In the genomic region with DNA sequence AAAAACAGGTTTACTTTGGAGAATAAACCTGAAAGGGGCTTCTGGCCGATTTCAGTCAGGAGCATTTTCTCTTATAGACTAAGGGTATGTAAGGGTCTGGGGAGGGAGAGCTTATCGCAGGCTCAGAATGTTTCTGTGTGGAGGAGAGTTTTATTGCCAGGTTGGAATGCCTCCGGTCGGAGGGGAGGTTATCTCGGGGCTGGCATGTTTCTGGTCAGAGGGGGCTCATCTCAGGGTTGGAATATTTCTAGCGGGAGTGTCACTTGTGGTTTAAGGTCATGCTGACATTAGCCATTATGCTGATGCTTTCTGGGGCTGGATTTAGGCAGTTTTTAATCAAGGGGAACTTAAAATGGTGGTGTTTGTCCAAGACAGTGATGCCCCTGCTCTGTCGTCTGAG, we compare ENCODE assay signal across 20 cellular contexts.
"Had no signal": no experiment of that assay in that cellular context is flagged by ENCODE, and none has a peak within 500 bp of the region (broad histone marks: within the 10 kb centered on the region; RNA-seq: fewer than 3 reads in every experiment).

No MANE protein-coding gene starts in this region.

- H3K27me3 ChIP-seq: body of pancreas, tibial nerve, vagina had no signal

- H3K9me3 ChIP-seq: body of pancreas, esophagus muscularis mucosa, pancreas, tibial nerve, vagina had no signal

- H3K4me1 Mint-ChIP-seq: activated CD4-positive, alpha-beta T cell treated with anti-CD3 and anti-CD28 coated beads, Interleukin-2, amount 10 ng/mL, durations not matched to agents 24 days and 14 days; stimulated activated naive B cell treated with anti-CD40 and anti-IgM and Interleukin-4, amounts not matched to agents 10 μg/mL and 1 μg/mL and 100 μg/mL, for 72 hours; T-helper 17 cell; WTC11 had no signal

- DNase-seq: activated CD4-positive, alpha-beta T cell treated with anti-CD3 and anti-CD28 coated beads, Interleukin-2, amount 10 ng/mL, durations not matched to agents 24 days and 14 days; activated CD8-positive, alpha-beta memory T cell treated with anti-CD3 and anti-CD28 coated beads, Interleukin-2, amount 50 U/mL, for 4 hours; activated CD8-positive, alpha-beta T cell treated with anti-CD3 and anti-CD28 coated beads, Interleukin-2, amount 10 ng/mL, durations not matched to agents 7 days and 5 days; activated gamma-delta T cell; activated T-cell treated with anti-CD3 and anti-CD28 coated beads, Interleukin-2, amount 50 U/mL, for 72 hours; amygdala; body of pancreas; cortex of kidney; effector CD4-positive, alpha-beta T cell; hypothalamus; kidney glomerular epithelial cell; pancreas; stimulated activated CD4-positive, alpha-beta T cell treated with anti-CD3 and anti-CD28 coated beads, Interleukin-2, amount 100 ng/mL, for 48 hours; stimulated activated naive B cell treated with anti-CD40 and anti-IgM and Interleukin-4, amounts not matched to agents 10 μg/mL and 1 μg/mL and 100 μg/mL, for 72 hours; T-helper 17 cell had no signal

- H3K27ac Mint-ChIP-seq: activated CD4-positive, alpha-beta T cell treated with anti-CD3 and anti-CD28 coated beads, Interleukin-2, amount 10 ng/mL, durations not matched to agents 24 days and 14 days; activated CD8-positive, alpha-beta T cell treated with anti-CD3 and anti-CD28 coated beads, Interleukin-2, amount 10 ng/mL, durations not matched to agents 7 days and 5 days; activated naive CD8-positive, alpha-beta T cell; activated T-cell treated with anti-CD3 and anti-CD28 coated beads, Interleukin-2, amount 50 U/mL, for 72 hours; stimulated activated naive B cell treated with anti-CD40 and anti-IgM and Interleukin-4, amounts not matched to agents 10 μg/mL and 1 μg/mL and 100 μg/mL, for 72 hours; T-helper 17 cell; WTC11 had no signal

- H3K27ac ChIP-seq: body of pancreas, esophagus muscularis mucosa, pancreas, tibial nerve, vagina had no signal

- H3K4me3 ChIP-seq: body of pancreas, esophagus muscularis mucosa, pancreas, tibial nerve, vagina had no signal

- H3K4me1 ChIP-seq: body of pancreas, esophagus muscularis mucosa, pancreas, tibial nerve, vagina had no signal

- H3K36me3 Mint-ChIP-seq: activated naive CD8-positive, alpha-beta T cell; stimulated activated naive B cell treated with anti-CD40 and anti-IgM and Interleukin-4, amounts not matched to agents 10 μg/mL and 1 μg/mL and 100 μg/mL, for 72 hours; WTC11 had no signal

- H3K9me3 Mint-ChIP-seq: activated CD4-positive, alpha-beta T cell treated with anti-CD3 and anti-CD28 coated beads, Interleukin-2, amount 10 ng/mL, durations not matched to agents 24 days and 14 days; activated T-cell treated with anti-CD3 and anti-CD28 coated beads, Interleukin-2, amount 50 U/mL, for 72 hours; stimulated activated naive B cell treated with anti-CD40 and anti-IgM and Interleukin-4, amounts not matched to agents 10 μg/mL and 1 μg/mL and 100 μg/mL, for 72 hours had no signal

- H3K36me3 ChIP-seq: esophagus muscularis mucosa, pancreas, tibial nerve, vagina had no signal

- ATAC-seq: activated CD8-positive, alpha-beta T cell treated with anti-CD3 and anti-CD28 coated beads, Interleukin-2, amount 10 ng/mL, durations not matched to agents 7 days and 5 days; activated T-cell treated with anti-CD3 and anti-CD28 coated beads, Interleukin-2, amount 50 U/mL, for 72 hours; body of pancreas; pancreas; stimulated activated naive B cell treated with anti-CD40 and anti-IgM and Interleukin-4, amounts not matched to agents 10 μg/mL and 1 μg/mL and 100 μg/mL, for 72 hours; T-helper 17 cell; WTC11 had no signal

- H3K4me3 Mint-ChIP-seq: activated CD4-positive, alpha-beta T cell treated with anti-CD3 and anti-CD28 coated beads, Interleukin-2, amount 10 ng/mL, durations not matched to agents 24 days and 14 days; activated CD8-positive, alpha-beta T cell treated with anti-CD3 and anti-CD28 coated beads, Interleukin-2, amount 10 ng/mL, durations not matched to agents 7 days and 5 days; activated naive CD8-positive, alpha-beta T cell; activated T-cell treated with anti-CD3 and anti-CD28 coated beads, Interleukin-2, amount 50 U/mL, for 72 hours; stimulated activated naive B cell treated with anti-CD40 and anti-IgM and Interleukin-4, amounts not matched to agents 10 μg/mL and 1 μg/mL and 100 μg/mL, for 72 hours; T-helper 17 cell; WTC11 had no signal
